ENCODE assay signal across 12 cellular contexts in genomic region chr19:48613852-48614435, GRCh38. TPM values are rescaled to one million over a fixed set of nuclear protein-coding genes. Genes with fewer than 3 reads are reported as not detected.
DNase-seq lines count a peak whose midpoint lies in the region; ATAC-seq and TF ChIP-seq lines count a peak whose summit lies in the region.
"Had no signal": no experiment of that assay in that cellular context is flagged by ENCODE, and none has a peak within 500 bp of the region (broad histone marks: within the 10 kb centered on the region; RNA-seq: fewer than 3 reads in every experiment).

No MANE protein-coding gene starts in this region.

- no peaks in the 10 kb centered on the region for H3K9me3 ChIP-seq in Panc1 (ENCODE audit: control insufficient read depth, insufficient read depth, low read depth, low read length)
- H3K9me3 ChIP-seq: pancreas had no signal

- intact Hi-C loops in Panc1 (cut with micrococcal nuclease; ENCODE audit: unreplicated experiment), result no loop called here

- peaks cover 31 to 32% of the 10 kb centered on the region in 2 donors for H3K4me1 Mint-ChIP-seq in effector memory CD8-positive, alpha-beta T cell (ENCODE audit: low read depth in 2 of 2)

- no peaks in the 10 kb centered on the region for H3K27me3 ChIP-seq in Panc1 (ENCODE audit: control insufficient read depth, insufficient read depth, low read length)
- no peaks in the 10 kb centered on the region for H3K27me3 ChIP-seq in rectal smooth muscle tissue (ENCODE audit: control insufficient read depth, insufficient read depth, low read length)
- H3K27me3 ChIP-seq: foreskin keratinocyte, pancreas had no signal

- no peaks in the 10 kb centered on the region for H3K9me3 Mint-ChIP-seq in effector memory CD8-positive, alpha-beta T cell

- DNase-seq in GM12865 (ENCODE audit: low read depth) (peak; percentile 32), Panc1 (ENCODE audit: low read depth, low spot score) (no peak), NCI-H2107 treated with DMSO at 0.1 percent for 48 hours (lab: John Stamatoyannopoulos, UW; ENCODE audit: unreplicated experiment) (no peak), NCI-H1092 (lab: John Stamatoyannopoulos, UW) (no peak)
- DNase-seq in effector memory CD8-positive, alpha-beta T cell, result no peak
- DNase-seq: NCI-H1048; stimulated activated naive CD4-positive, alpha-beta T cell treated with Interleukin-2 at 50 U/mL for 16 hours had no signal

- H3K27ac Mint-ChIP-seq in effector memory CD8-positive, alpha-beta T cell, result peak overlapping the region; percentile 50 to 80

- POLR2A ChIA-PET in Panc1 (lab: Charles Lee), result no interaction called here

- CTCF ChIA-PET in Panc1 (lab: Charles Lee), result no interaction called here

- H3K4me3 ChIP-seq in GM12865 (ENCODE audit: low read depth, low read length) (no peak overlapping the region), Panc1 (ENCODE audit: low read depth in 2 of 2, low read length in 2 of 2) (no peak overlapping the region), rectal smooth muscle tissue (ENCODE audit: low read length) (peak overlapping the region; percentile 58)
- H3K4me3 ChIP-seq: pancreas had no signal

- H3K27me3 Mint-ChIP-seq in effector memory CD8-positive, alpha-beta T cell, result no peaks in the 10 kb centered on the region

- H3K36me3 Mint-ChIP-seq in effector memory CD8-positive, alpha-beta T cell (ENCODE audit: insufficient read depth), result peaks cover 52% of the 10 kb centered on the region

- BruUV-seq in Panc1 (replicated peaks; lab: Mats Ljungman, UMichigan), result no TSS peak

- H3K36me3 ChIP-seq in Panc1 (ENCODE audit: control insufficient read depth, insufficient read depth, low read length) (peaks cover 11% of the 10 kb centered on the region), rectal smooth muscle tissue (ENCODE audit: control insufficient read depth, insufficient read depth, low read length) (peaks cover 24% of the 10 kb centered on the region)

- ATAC-seq in Panc1 (peak; percentile 17; the same call in 1 of the 2 replicates), HG02763 (IDR thresholded peaks at IDR 0.05; ENCODE audit: unreplicated experiment) (no peak), HG03097 (IDR thresholded peaks at IDR 0.05; ENCODE audit: low FRiP score, unreplicated experiment) (no peak)
- ATAC-seq in effector memory CD8-positive, alpha-beta T cell (replicated peaks), result no peak
- ATAC-seq: foreskin keratinocyte had no signal

- H3K27ac ChIP-seq in Panc1 (ENCODE audit: low read length) (0 out of 2 replicates have a peak overlapping the region, but pooled peaks have one; percentile 23), rectal smooth muscle tissue (ENCODE audit: low read depth, low read length) (no peak overlapping the region)
- H3K27ac ChIP-seq: foreskin keratinocyte had no signal

- H3K4me1 ChIP-seq in Panc1 (ENCODE audit: control insufficient read depth, insufficient read depth, low read length) (peaks cover 38% of the 10 kb centered on the region), rectal smooth muscle tissue (ENCODE audit: control insufficient read depth, insufficient read depth, low read length) (peaks cover 14% of the 10 kb centered on the region)

- TF ChIP-seq CTCF in GM12865 (IDR thresholded peaks at IDR 0.05; ENCODE audit: insufficient read depth, low read depth, low read length, missing control alignments) (no peak), Panc1 (IDR thresholded peaks at IDR 0.05) (no peak)

- no peak overlapping the region for H3K4me3 Mint-ChIP-seq in effector memory CD8-positive, alpha-beta T cell

- peak overlapping the region; percentile 28 for H3K9ac ChIP-seq in rectal smooth muscle tissue (ENCODE audit: low read length)

- in situ Hi-C loops in Panc1 (cut with HindIII; ENCODE audit: low pct_unique_long_range_greater_than_20kb, low sequenced_read_pairs), result no loop called here

RNA-seq across cellular contexts. Expression of gene FAM83E, which starts 0.9 kb away (rescaled TPM):
- total RNA-seq in Panc1 (2021; ENCODE audit: unreplicated experiment), result 1.0 TPM
- not detected for polyA plus RNA-seq in Panc1 (2012; ENCODE audit: insufficient read length)

RNA-seq across cellular contexts. Expression of gene RPL18, which starts 5.0 kb away (rescaled TPM):
- 670 TPM for total RNA-seq in Panc1 (2021; ENCODE audit: unreplicated experiment)
- polyA plus RNA-seq in Panc1 (2012; ENCODE audit: insufficient read length), result 1,127 TPM

RNA-seq across cellular contexts. Expression of gene SPHK2, which starts 5.4 kb away (rescaled TPM):
- 19.5 TPM for total RNA-seq in Panc1 (2021; ENCODE audit: unreplicated experiment)
- polyA plus RNA-seq in Panc1 (2012; ENCODE audit: insufficient read length), result 20.0 TPM

RNA-seq across cellular contexts. Expression of gene SPACA4, which starts 7.4 kb away (rescaled TPM):
- total RNA-seq in Panc1 (2021; ENCODE audit: unreplicated experiment), result not detected
- not detected for polyA plus RNA-seq in Panc1 (2012; ENCODE audit: insufficient read length)
- total RNA-seq: foreskin keratinocyte, pancreas had no signal
- polyA plus RNA-seq: foreskin keratinocyte had no signal

RNA-seq across cellular contexts. Expression of gene DBP, which starts 23.2 kb away (rescaled TPM):
- total RNA-seq in Panc1 (2021; ENCODE audit: unreplicated experiment), result 7.4 TPM
- 10.4 TPM for polyA plus RNA-seq in Panc1 (2012; ENCODE audit: insufficient read length)
